Comparison of ENCODE assay signal across 11 cellular contexts in genomic region chr2:160022162-160022561, GRCh38. TPM values are rescaled to one million over a fixed set of nuclear protein-coding genes. Genes with fewer than 3 reads are reported as not detected.
DNase-seq lines count a peak whose midpoint lies in the region; ATAC-seq, FAIRE-seq and TF ChIP-seq lines count a peak whose summit lies in the region.
"Had no signal": no experiment of that assay in that cellular context is flagged by ENCODE, and none has a peak within 500 bp of the region (broad histone marks: within the 10 kb centered on the region; RNA-seq: fewer than 3 reads in every experiment).

No MANE protein-coding gene starts in this region.

- H3K27me3 Mint-ChIP-seq in CD14-positive monocyte (ENCODE audit: low read depth in 3 of 3) (peaks cover 0 to 3% (median 1%) of the 10 kb centered on the region in 3 donors), glutamatergic neuron (ENCODE audit: unreplicated experiment) (no peaks in the 10 kb centered on the region)

- FAIRE-seq in RCC 7860 (lab: Jason Lieb, UNC), result peak; percentile 84

- H3K36me3 Mint-ChIP-seq in CD14-positive monocyte, result no peaks in the 10 kb centered on the region
- no peaks in the 10 kb centered on the region for H3K36me3 Mint-ChIP-seq in glutamatergic neuron (ENCODE audit: unreplicated experiment)

- H3K9me3 Mint-ChIP-seq in CD14-positive monocyte (peaks cover 0 to 5% (median 0%) of the 10 kb centered on the region in 7 donors), glutamatergic neuron (ENCODE audit: unreplicated experiment) (no peaks in the 10 kb centered on the region)

- H3K4me1 Mint-ChIP-seq in CD14-positive monocyte (no peaks in the 10 kb centered on the region), glutamatergic neuron (ENCODE audit: low read depth, unreplicated experiment) (no peaks in the 10 kb centered on the region)
- H3K4me1 Mint-ChIP-seq: activated B cell treated with CpG ODN at 0.5 μM for 24 hours had no signal

- ATAC-seq in HG02678 (IDR thresholded peaks at IDR 0.05; ENCODE audit: unreplicated experiment), result no peak

- H3K27ac Mint-ChIP-seq in CD14-positive monocyte, result no peak overlapping the region
- H3K27ac Mint-ChIP-seq in glutamatergic neuron (ENCODE audit: unreplicated experiment), result no peak overlapping the region
- H3K27ac Mint-ChIP-seq: activated B cell treated with CpG ODN at 0.5 μM for 24 hours had no signal

- intact Hi-C loops in CD14-positive monocyte (cut with micrococcal nuclease), result no loop called here

- peak; percentile 76 for TF ChIP-seq CTCF in CD14-positive monocyte (IDR thresholded peaks at IDR 0.05)
- TF ChIP-seq CTCF in GM13977 (IDR thresholded peaks at IDR 0.05; ENCODE audit: extremely low read depth, insufficient read depth, missing control alignments), result peak; percentile 45
- TF ChIP-seq CTCF in glutamatergic neuron (IDR thresholded peaks at IDR 0.05; ENCODE audit: partially characterized antibody, unreplicated experiment), result peak; percentile 71

- in situ Hi-C loops in GM13977 (cut with MboI; ENCODE audit: low pct_unique_long_range_greater_than_20kb, low sequenced_read_pairs, unreplicated experiment), result no loop called here
- in situ Hi-C loops in G401 (cut with HindIII; ENCODE audit: low sequenced_read_pairs), result no loop called here

- H3K4me3 Mint-ChIP-seq in CD14-positive monocyte (no peak overlapping the region), glutamatergic neuron (ENCODE audit: unreplicated experiment) (no peak overlapping the region)
- H3K4me3 Mint-ChIP-seq: activated B cell treated with CpG ODN at 0.5 μM for 24 hours had no signal

- DNase-seq in CD14-positive monocyte (ENCODE audit: low spot score) (no peak), GM13977 (ENCODE audit: low spot score) (peak; percentile 15), RCC 7860 (ENCODE audit: low spot score) (no peak), glutamatergic neuron (no peak), KG1 (lab: John Stamatoyannopoulos, UW) (no peak), G401 (ENCODE audit: low spot score) (no peak), NCI-H1417 treated with DMSO at 0.1 percent for 48 hours (lab: John Stamatoyannopoulos, UW) (no peak)
- DNase-seq: activated B cell treated with CpG ODN at 0.5 μM for 24 hours; activated effector memory CD4-positive, alpha-beta T cell treated with anti-CD3 and anti-CD28 coated beads, Interleukin-2, amount 50 U/mL, for 16 hours; colonic mucosa had no signal

RNA-seq across cellular contexts. Expression of gene PLA2R1, which starts 40.3 kb away (rescaled TPM):
- polyA plus RNA-seq in CD14-positive monocyte, result not detected
- 0.34 TPM for total RNA-seq in glutamatergic neuron (ENCODE audit: unreplicated experiment)
- total RNA-seq in G401 (2014; rRNA removed; shearing (Covaris generic)), result not detected in 2 replicates
- total RNA-seq: activated B cell treated with CpG ODN at 0.5 μM for 24 hours had no signal
